ENCODE assay signal across 1 cellular context in the genomic region with DNA sequence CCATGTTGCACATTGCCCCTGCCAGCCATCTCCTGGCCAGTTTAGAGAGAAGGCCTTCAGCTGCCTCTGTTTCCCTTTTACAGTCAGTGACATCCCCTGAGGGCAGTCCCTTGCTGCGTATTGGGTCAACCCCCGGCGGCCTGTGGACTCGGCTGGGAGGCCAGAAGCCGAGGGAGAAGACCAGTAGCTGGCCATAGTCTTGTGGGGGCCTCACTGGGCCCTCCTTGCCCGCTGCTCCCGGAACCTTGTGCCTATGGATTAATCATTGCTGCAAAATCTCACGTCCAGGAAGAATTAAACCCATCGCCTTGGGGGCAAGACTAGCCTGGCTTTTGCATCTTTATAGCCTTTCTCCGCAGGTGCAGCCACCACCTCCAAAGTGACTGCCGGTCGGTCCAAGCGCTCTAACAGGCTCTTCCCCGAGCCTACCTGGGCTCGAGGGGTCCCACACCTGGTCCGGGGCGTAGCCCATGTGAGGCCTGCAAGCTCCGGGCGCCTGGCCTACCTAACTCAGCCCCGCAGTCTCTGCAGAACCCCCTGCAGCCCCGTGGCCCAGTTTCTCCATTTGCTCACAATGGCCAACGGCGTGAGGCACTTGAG.
TF ChIP-seq lines count a peak whose summit lies in the region.

No MANE protein-coding gene starts in this region.

TF ChIP-seq in SK-N-SH, 30 proteins besides CTCF, POLR2A, EP300 and RAD21 (continued from another document):
- TF ChIP-seq, protein P1, sequence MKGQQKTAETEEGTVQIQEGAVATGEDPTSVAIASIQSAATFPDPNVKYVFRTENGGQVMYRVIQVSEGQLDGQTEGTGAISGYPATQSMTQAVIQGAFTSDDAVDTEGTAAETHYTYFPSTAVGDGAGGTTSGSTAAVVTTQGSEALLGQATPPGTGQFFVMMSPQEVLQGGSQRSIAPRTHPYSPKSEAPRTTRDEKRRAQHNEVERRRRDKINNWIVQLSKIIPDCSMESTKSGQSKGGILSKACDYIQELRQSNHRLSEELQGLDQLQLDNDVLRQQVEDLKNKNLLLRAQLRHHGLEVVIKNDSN (IDR thresholded peaks at IDR 0.05; ENCODE audit: borderline replicate concordance, low read depth), result no peak
TF ChIP-seq in SK-N-SH: peak in this region for 0.
